In the genomic region with DNA sequence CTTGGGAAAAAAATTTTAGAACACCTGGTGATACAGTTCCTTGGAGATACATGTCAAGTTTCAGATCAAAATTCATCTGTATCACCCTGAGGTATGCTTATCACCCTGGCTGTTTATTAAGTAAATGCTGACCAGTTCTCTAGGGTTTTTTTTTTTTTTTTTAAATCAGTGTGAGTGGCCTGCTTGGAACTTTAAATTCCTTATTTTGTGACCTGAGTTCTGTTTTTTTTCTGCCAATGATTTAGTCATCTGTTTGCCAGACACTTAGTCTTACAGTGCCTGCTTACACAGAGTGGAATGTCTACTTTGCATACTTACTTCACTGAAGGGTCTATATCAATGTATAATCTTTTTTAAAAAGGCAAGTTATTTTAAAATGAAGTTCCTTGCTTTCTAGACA, we compare ENCODE assay signal across 10 cellular contexts. TPM values are rescaled to one million over a fixed set of nuclear protein-coding genes. Genes with fewer than 3 reads are reported as not detected.
DNase-seq lines count a peak whose midpoint lies in the region; ATAC-seq, FAIRE-seq and TF ChIP-seq lines count a peak whose summit lies in the region.
"Had no signal": no experiment of that assay in that cellular context is flagged by ENCODE, and none has a peak within 500 bp of the region (broad histone marks: within the 10 kb centered on the region; RNA-seq: fewer than 3 reads in every experiment).

No MANE protein-coding gene starts in this region.

- H3K27ac ChIP-seq in A673 (ENCODE audit: low read depth, low read length, poor library complexity, severe bottlenecking), result no peak overlapping the region
- no peak overlapping the region for H3K27ac ChIP-seq in GM23248
- H3K27ac ChIP-seq in K562 (ENCODE audit: extremely low read depth, low read depth, low read length), result peak overlapping the region; percentile 35; the same call in 2 of the 3 replicates
- no peak overlapping the region for H3K27ac ChIP-seq in SK-N-SH (ENCODE audit: low read depth in 2 of 2, low read length in 1 of 2)

- in situ Hi-C loops in GM23248 (cut with MboI) (no loop called here), K562 (cut with MboI) (no loop called here)

- intact Hi-C loops in A673 (cut with micrococcal nuclease; ENCODE audit: unreplicated experiment) (no loop called here), K562 (cut with micrococcal nuclease) (loop anchor here (10.0 kb wide), 3 partner anchors 51 to 491 kb away; a partner anchor contains a TSS)

- DNase-seq in A673 (ENCODE audit: low spot score) (no peak), GM23248 (peak; percentile 64), K562 (ENCODE audit: extremely low read depth in 1 of 4, low spot score in 3 of 4) (no peak), SK-N-SH (no peak), foreskin melanocyte (no peak), NK-92 (lab: John Stamatoyannopoulos, UW; ENCODE audit: unreplicated experiment) (no peak), DMS79 (lab: John Stamatoyannopoulos, UW) (no peak)
- DNase-seq: activated gamma-delta T cell treated with Interleukin-2 at 50 U/mL for 16 hours, esophagus squamous epithelium had no signal

- no peaks in the 10 kb centered on the region for H3K9me3 ChIP-seq in A673 (ENCODE audit: low read depth, low read length, poor library complexity, severe bottlenecking)
- no peaks in the 10 kb centered on the region for H3K9me3 ChIP-seq in GM23248 (ENCODE audit: low read depth)
- H3K9me3 ChIP-seq in K562 (replicated peaks; ENCODE audit: control insufficient read depth, insufficient read depth, low read depth, low read length), result no peaks in the 10 kb centered on the region; the same call in 1 of the 2 replicates
- no peaks in the 10 kb centered on the region for H3K9me3 ChIP-seq in mononuclear cell (ENCODE audit: low read depth, low read length)
- H3K9me3 ChIP-seq in SK-N-SH, result no peaks in the 10 kb centered on the region
- H3K9me3 ChIP-seq: esophagus squamous epithelium had no signal

- H3K9me2 ChIP-seq in GM23248 (ENCODE audit: insufficient read depth) (no peaks in the 10 kb centered on the region), SK-N-SH (no peaks in the 10 kb centered on the region)

- H3F3A ChIP-seq in GM23248 (ENCODE audit: insufficient read depth), result peaks cover 18% of the 10 kb centered on the region
- peaks cover 5% of the 10 kb centered on the region for H3F3A ChIP-seq in SK-N-SH (replicated peaks; ENCODE audit: insufficient read depth)

- H3K9ac ChIP-seq in GM23248 (no peak overlapping the region), K562 (ENCODE audit: insufficient read depth in 1 of 2, low read depth in 2 of 2, low read length in 2 of 2) (peak overlapping the region in 1 of 2 experiments; percentile 54; a peak in 2 of 4 replicates), SK-N-SH (no peak overlapping the region)

- FAIRE-seq in K562 (lab: Jason Lieb, UNC), result no peak

- H3K4me1 ChIP-seq in A673 (ENCODE audit: insufficient read depth, low read length, poor library complexity, severe bottlenecking) (peaks cover 23% of the 10 kb centered on the region), GM23248 (ENCODE audit: insufficient read depth) (peaks cover 8% of the 10 kb centered on the region), K562 (replicated peaks in 1 of 2; ENCODE audit: control insufficient read depth in 2 of 2, insufficient read depth in 2 of 2, low read length in 2 of 2) (peaks cover 9 to 11% of the 10 kb centered on the region in 2 experiments; a peak in 4 of 5 replicates), mononuclear cell (ENCODE audit: insufficient read depth, low read length) (peaks cover 19% of the 10 kb centered on the region), SK-N-SH (ENCODE audit: control insufficient read depth in 1 of 2, insufficient read depth in 2 of 2, low read depth in 1 of 2, low read length in 1 of 2) (peaks cover 0 to 14% of the 10 kb centered on the region in 2 experiments; a peak in 2 of 4 replicates)

- no peak overlapping the region for H3K4me2 ChIP-seq in GM23248 (ENCODE audit: unreplicated experiment)
- H3K4me2 ChIP-seq in K562 (ENCODE audit: insufficient read depth, low read length), result peak overlapping the region; percentile 92
- no peak overlapping the region for H3K4me2 ChIP-seq in SK-N-SH

- H3K79me2 ChIP-seq in GM23248 (ENCODE audit: insufficient read depth) (no peaks in the 10 kb centered on the region), K562 (ENCODE audit: control insufficient read depth, insufficient read depth, low read length) (peaks cover 47% of the 10 kb centered on the region), SK-N-SH (ENCODE audit: insufficient read depth) (no peaks in the 10 kb centered on the region)

- H4K20me1 ChIP-seq in GM23248 (ENCODE audit: insufficient read depth) (no peaks in the 10 kb centered on the region), K562 (replicated peaks; ENCODE audit: control insufficient read depth, insufficient read depth, low read length) (no peaks in the 10 kb centered on the region), SK-N-SH (ENCODE audit: insufficient read depth) (no peaks in the 10 kb centered on the region)

- H3K36me3 ChIP-seq in A673 (ENCODE audit: insufficient read depth, low read length, poor library complexity, severe bottlenecking), result no peaks in the 10 kb centered on the region
- H3K36me3 ChIP-seq in GM23248 (ENCODE audit: low read depth), result no peaks in the 10 kb centered on the region
- no peaks in the 10 kb centered on the region; the same call in 2 of the 3 replicates for H3K36me3 ChIP-seq in K562 (ENCODE audit: control insufficient read depth, insufficient read depth, low read length)
- no peaks in the 10 kb centered on the region for H3K36me3 ChIP-seq in SK-N-SH (replicated peaks in 1 of 2; ENCODE audit: control insufficient read depth in 1 of 2, insufficient read depth in 2 of 2, low read length in 1 of 2)
- H3K36me3 ChIP-seq: esophagus squamous epithelium had no signal

- H3K4me3 ChIP-seq in A673 (ENCODE audit: low read depth, low read length, poor library complexity, severe bottlenecking) (peak overlapping the region; percentile 75), GM23248 (no peak overlapping the region), K562 (peak overlapping the region; percentile 72; the same call in 1 of the 2 replicates), mononuclear cell (ENCODE audit: low read length) (peak overlapping the region; percentile 51), SK-N-SH (ENCODE audit: low read depth in 2 of 2, low read length in 1 of 2) (no peak overlapping the region)

- POLR2A ChIA-PET in A673 (lab: Charles Lee; ENCODE audit: low non-redundant PET), result no interaction called here
- POLR2A ChIA-PET in K562 (lab: Yijun Ruan, JAX), result interaction anchor here (0.8 to 2.2 kb wide), 6 partner anchors 11 to 16 kb away, joined by 3 to 8 read pairs (median 6); no protein-coding TSS in a partner anchor
- POLR2A ChIA-PET in SK-N-SH (lab: Yijun Ruan, JAX), result no interaction called here

- CTCF ChIA-PET in A673 (lab: Charles Lee), result no interaction called here
- CTCF ChIA-PET in K562 (lab: Yijun Ruan, JAX; ENCODE audit: low intra/inter-chr PET ratio), result no interaction called here
- CTCF ChIA-PET in SK-N-SH (lab: Yijun Ruan, JAX), result interaction anchor here (0.9 to 1.1 kb wide), 3 partner anchors 12 to 26 kb away, joined by 3 to 4 read pairs (median 3); no protein-coding TSS in a partner anchor

- H2AFZ ChIP-seq in GM23248 (no peak overlapping the region), K562 (ENCODE audit: low read depth, low read length) (no peak overlapping the region; the same call in 1 of the 2 replicates), SK-N-SH (ENCODE audit: low read depth) (no peak overlapping the region)

- TF ChIP-seq POLR2A in K562 (conservative IDR thresholded peaks at IDR 0.05), result no peak

- TF ChIP-seq RAD21 in K562 (CRISPR knock-in tag; conservative IDR thresholded peaks at IDR 0.05 in 1 of 2, IDR thresholded peaks at IDR 0.05 in 1 of 2), result no peak
- no peak for TF ChIP-seq RAD21 in SK-N-SH (IDR thresholded peaks at IDR 0.05; ENCODE audit: low read length)

- TF ChIP-seq CTCF in A673 (conservative IDR thresholded peaks at IDR 0.05; ENCODE audit: low read depth, low read length), result no peak
- no peak for TF ChIP-seq CTCF in K562 (IDR thresholded peaks at IDR 0.05 in 2 of 3, conservative IDR thresholded peaks at IDR 0.05 in 1 of 3; ENCODE audit: insufficient read depth in 2 of 3, low read depth in 1 of 3, low read length in 3 of 3)
- TF ChIP-seq CTCF in SK-N-SH (IDR thresholded peaks at IDR 0.05), result no peak

- no peak for TF ChIP-seq EP300 in K562 (IDR thresholded peaks at IDR 0.05; ENCODE audit: low read length)
- no peak for TF ChIP-seq EP300 in SK-N-SH (IDR thresholded peaks at IDR 0.05; ENCODE audit: borderline replicate concordance in 1 of 2, low read depth in 1 of 2, low read length in 1 of 2)

- ATAC-seq in K562, result peak; percentile 10

- BruUV-seq in A673 (replicated peaks; lab: Mats Ljungman, UMichigan) (no TSS peak), K562 (replicated peaks; lab: Mats Ljungman, UMichigan) (no TSS peak)

- H3K9me1 ChIP-seq in K562 (ENCODE audit: control insufficient read depth, insufficient read depth, low read length), result no peaks in the 10 kb centered on the region

- H3K27me3 ChIP-seq in A673 (replicated peaks; ENCODE audit: insufficient read depth, low read depth, low read length, poor library complexity) (no peaks in the 10 kb centered on the region), GM23248 (replicated peaks; ENCODE audit: insufficient read depth) (no peaks in the 10 kb centered on the region), K562 (ENCODE audit: control insufficient read depth in 2 of 2, insufficient read depth in 2 of 2, low read length in 2 of 2) (no peaks in the 10 kb centered on the region), mononuclear cell (ENCODE audit: insufficient read depth, low read length) (peaks cover 8% of the 10 kb centered on the region), SK-N-SH (ENCODE audit: insufficient read depth) (no peaks in the 10 kb centered on the region)

RNA-seq across cellular contexts. Expression of a gene that starts 1.8 kb away (rescaled TPM):
- total RNA-seq in A673 (2021) (157 and 159 TPM in 2 replicates), K562 (2014; rRNA removed) (12.8 and 16.6 TPM in 2 replicates), K562 (2014; rRNA removed; fragmentation: Illumina TruSeq; extraction: Trizol) (29.2 and 32.5 TPM in 2 replicates), K562 (2015; rRNA removed; fragmentation: Illumina TruSeq; extraction: Trizol) (14.3 and 16.4 TPM in 2 replicates), K562 (2021) (26.8 and 28.9 TPM in 2 replicates), mononuclear cell (5.0 TPM)
- total RNA-seq in GM23248 (2014; rRNA removed; shearing (Covaris generic)), result 4.2 and 6.2 TPM in 2 replicates
- polyA plus RNA-seq in GM23248 (2016; fragmentation: Nextera tagmentation; extraction: Ambion mirVana) (9.0 and 10.2 TPM in 2 replicates), K562 (2011; rRNA removed) (23.3 and 46.3 TPM in 2 replicates), K562 (2014; fragmentation: Illumina TruSeq; extraction: Trizol) (25.0 and 29.3 TPM in 2 replicates), K562 (2014; fragmentation: Nextera tagmentation; extraction: Ambion mirVana) (1 to 10 TPM; 7.8 to 9.8 TPM), K562 (2014; rRNA removed) (20.0 and 23.9 TPM in 2 replicates), SK-N-SH (2012; rRNA removed) (0.26 and 0.42 TPM in 2 replicates)
- total RNA-seq in K562 (2011; cell fraction: chromatin; rRNA removed; ENCODE audit: low replicate concordance), result 20.7 and 45.9 TPM in 2 replicates
- 26.2 and 28.2 TPM in 2 replicates for total RNA-seq in K562 (2011; cell fraction: nucleolus; rRNA removed)
- total RNA-seq in K562 (2011; cell fraction: nucleoplasm; rRNA removed), result 50.4 and 66.6 TPM in 2 replicates
- 14.2 and 22.5 TPM in 2 replicates for polyA plus RNA-seq in K562 (2011; cell fraction: cytosol; rRNA removed)
- 8.5 and 10.1 TPM in 2 replicates for polyA plus RNA-seq in K562 (2011; cell fraction: nucleus; rRNA removed)
- polyA plus RNA-seq in K562 (2012), result 17.7 and 21.3 TPM in 2 replicates
- polyA minus RNA-seq in K562 (2011; rRNA and poly(A)+ RNA removed), result 12.9 and 21.0 TPM in 2 replicates
- polyA minus RNA-seq in K562 (2011; cell fraction: cytosol; rRNA and poly(A)+ RNA removed), result 8.0 and 14.1 TPM in 2 replicates
- 3.5 and 5.3 TPM in 2 replicates for polyA minus RNA-seq in K562 (2011; cell fraction: nucleus; rRNA and poly(A)+ RNA removed)
- 0.71 and 0.77 TPM in 2 replicates for polyA plus RNA-seq in SK-N-SH (2012; cell fraction: cytosol; rRNA removed)
- 0.12 and 0.37 TPM in 2 replicates for polyA plus RNA-seq in SK-N-SH (2012; cell fraction: nucleus; rRNA removed)

RNA-seq across cellular contexts. Expression of a gene that starts 49.4 kb away (rescaled TPM):
- not detected in 2 replicates for total RNA-seq in A673 (2021)
- total RNA-seq in GM23248 (2014; rRNA removed; shearing (Covaris generic)), result not detected in 2 replicates
- polyA plus RNA-seq in GM23248 (2016; fragmentation: Nextera tagmentation; extraction: Ambion mirVana), result not detected in 2 replicates
- total RNA-seq in K562 (2011; cell fraction: chromatin; rRNA removed; ENCODE audit: low replicate concordance), result not detected in 2 replicates
- total RNA-seq in K562 (2011; cell fraction: nucleolus; rRNA removed), result not detected in 2 replicates
- total RNA-seq in K562 (2011; cell fraction: nucleoplasm; rRNA removed), result not detected in 2 replicates
- total RNA-seq in K562 (2014; rRNA removed), result not detected in 2 replicates
- total RNA-seq in K562 (2014; rRNA removed; fragmentation: Illumina TruSeq; extraction: Trizol), result not detected in 2 replicates
- not detected in 2 replicates for total RNA-seq in K562 (2015; rRNA removed; fragmentation: Illumina TruSeq; extraction: Trizol)
- total RNA-seq in K562 (2021), result 0.66 and 0.98 TPM in 2 replicates
- polyA plus RNA-seq in K562 (2011; rRNA removed), result not detected in 2 replicates
- polyA plus RNA-seq in K562 (2011; cell fraction: cytosol; rRNA removed), result 0.22 TPM in 1 of 2 replicates, not detected in the other
- polyA plus RNA-seq in K562 (2011; cell fraction: nucleus; rRNA removed), result not detected in 2 replicates
- polyA plus RNA-seq in K562 (2012), result not detected in 2 replicates
- polyA plus RNA-seq in K562 (2014; fragmentation: Illumina TruSeq; extraction: Trizol), result not detected in 2 replicates
- not detected for polyA plus RNA-seq in K562 (2014; fragmentation: Nextera tagmentation; extraction: Ambion mirVana)
- polyA plus RNA-seq in K562 (2014; rRNA removed), result not detected in 2 replicates
- polyA minus RNA-seq in K562 (2011; rRNA and poly(A)+ RNA removed), result not detected in 2 replicates
- polyA minus RNA-seq in K562 (2011; cell fraction: cytosol; rRNA and poly(A)+ RNA removed), result not detected in 2 replicates
- polyA minus RNA-seq in K562 (2011; cell fraction: nucleus; rRNA and poly(A)+ RNA removed), result not detected in 2 replicates
- not detected for total RNA-seq in mononuclear cell
- polyA plus RNA-seq in SK-N-SH (2012; rRNA removed), result not detected in 2 replicates
- not detected in 2 replicates for polyA plus RNA-seq in SK-N-SH (2012; cell fraction: cytosol; rRNA removed)
- not detected in 2 replicates for polyA plus RNA-seq in SK-N-SH (2012; cell fraction: nucleus; rRNA removed)

Comparison
In these comparisons a context has a peak if more than half of its experiments do, and no peak if none do; other contexts are left out.
1. H3K4me3 ChIP-seq: peak in A673 (single experiment), K562 (single experiment) and mononuclear cell (single experiment); none in GM23248 (single experiment) and SK-N-SH (0 of 2).